Comparison of ENCODE assay signal across 14 cellular contexts in the genomic region with DNA sequence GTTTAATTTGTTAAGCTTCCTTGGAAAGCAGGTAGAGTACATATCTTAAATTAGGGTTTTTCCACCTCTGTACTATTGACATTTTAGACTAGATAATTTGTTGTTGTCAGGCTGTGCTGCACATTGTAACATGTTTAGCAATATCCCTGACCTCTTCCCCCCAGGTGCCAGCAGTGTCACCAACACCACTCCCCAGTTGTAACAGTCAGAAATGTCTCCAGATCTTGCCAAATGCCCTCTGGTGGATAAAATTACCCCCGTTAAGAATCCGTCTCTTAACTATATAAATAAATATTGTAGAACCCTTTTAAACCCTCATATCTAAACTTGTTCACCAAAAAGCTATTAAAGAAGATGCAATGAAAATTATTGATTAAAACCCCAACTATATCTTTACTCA.
"Had no signal": no experiment of that assay in that cellular context is flagged by ENCODE, and none has a peak within 500 bp of the region (broad histone marks: within the 10 kb centered on the region; RNA-seq: fewer than 3 reads in every experiment).

No MANE protein-coding gene starts in this region.

- DNase-seq: activated B cell treated with CpG ODN at 0.5 μM for 24 hours; activated CD4-positive, alpha-beta memory T cell treated with anti-CD3 and anti-CD28 coated beads for 36 hours; activated CD4-positive, alpha-beta T cell treated with anti-CD3 and anti-CD28 coated beads for 4 hours; activated gamma-delta T cell treated with Interleukin-2 at 50 U/mL for 16 hours; activated T-cell treated with anti-CD3 and anti-CD28 coated beads for 4 hours; kidney glomerular epithelial cell; left ventricle myocardium superior; occipital lobe; posterior cingulate gyrus; stimulated activated naive B cell treated with anti-CD40 and anti-IgM and Interleukin-4, amounts not matched to agents 10 μg/mL and 1 μg/mL and 100 μg/mL, for 72 hours had no signal

- H3K4me3 ChIP-seq: cardiac muscle cell had no signal

- H3K27ac ChIP-seq: cardiac muscle cell had no signal

- H3K36me3 ChIP-seq: cardiac muscle cell had no signal

- H3K27me3 ChIP-seq: cardiac muscle cell had no signal

- H3K4me1 Mint-ChIP-seq: activated B cell treated with CpG ODN at 0.5 μM for 24 hours; memory B cell; stimulated activated naive B cell treated with anti-CD40 and anti-IgM and Interleukin-4, amounts not matched to agents 10 μg/mL and 1 μg/mL and 100 μg/mL, for 72 hours had no signal

- H3K9me3 Mint-ChIP-seq: activated B cell treated with CpG ODN at 0.5 μM for 24 hours; activated CD4-positive, alpha-beta memory T cell treated with anti-CD3 and anti-CD28 coated beads for 36 hours; activated naive CD4-positive, alpha-beta T cell treated with anti-CD3 and anti-CD28 coated beads, Interleukin-2, amount 50 U/mL, for 72 hours; activated T-helper 1 cell treated with anti-CD3 and anti-CD28 coated beads, Interleukin-12 subunit alpha, Interleukin-12 subunit beta, Interleukin-2, Interleukin-4 antibody, amounts not matched to agents 30 ng/mL and 10 ng/mL and 1 ng/mL, durations not matched to agents 14 hours and 24 hours and 36 hours; memory B cell; stimulated activated naive B cell treated with anti-CD40 and anti-IgM and Interleukin-4, amounts not matched to agents 10 μg/mL and 1 μg/mL and 100 μg/mL, for 72 hours had no signal

- H3K36me3 Mint-ChIP-seq: activated CD4-positive, alpha-beta memory T cell treated with anti-CD3 and anti-CD28 coated beads for 36 hours; activated naive CD4-positive, alpha-beta T cell treated with anti-CD3 and anti-CD28 coated beads, Interleukin-2, amount 50 U/mL, for 72 hours; memory B cell; stimulated activated naive B cell treated with anti-CD40 and anti-IgM and Interleukin-4, amounts not matched to agents 10 μg/mL and 1 μg/mL and 100 μg/mL, for 72 hours had no signal

- H3K27ac Mint-ChIP-seq: activated B cell treated with CpG ODN at 0.5 μM for 24 hours; activated CD4-positive, alpha-beta memory T cell treated with anti-CD3 and anti-CD28 coated beads for 36 hours; activated naive CD4-positive, alpha-beta T cell treated with anti-CD3 and anti-CD28 coated beads, Interleukin-2, amount 50 U/mL, for 72 hours; activated T-helper 1 cell treated with anti-CD3 and anti-CD28 coated beads, Interleukin-12 subunit alpha, Interleukin-12 subunit beta, Interleukin-2, Interleukin-4 antibody, amounts not matched to agents 30 ng/mL and 10 ng/mL and 1 ng/mL, durations not matched to agents 14 hours and 24 hours and 36 hours; memory B cell; stimulated activated naive B cell treated with anti-CD40 and anti-IgM and Interleukin-4, amounts not matched to agents 10 μg/mL and 1 μg/mL and 100 μg/mL, for 72 hours had no signal

- ATAC-seq: activated naive CD4-positive, alpha-beta T cell treated with anti-CD3 and anti-CD28 coated beads, Interleukin-2, amount 50 U/mL, for 72 hours; left ventricle myocardium superior; stimulated activated naive B cell treated with anti-CD40 and anti-IgM and Interleukin-4, amounts not matched to agents 10 μg/mL and 1 μg/mL and 100 μg/mL, for 72 hours had no signal

- H3K4me3 Mint-ChIP-seq: activated B cell treated with CpG ODN at 0.5 μM for 24 hours; activated CD4-positive, alpha-beta memory T cell treated with anti-CD3 and anti-CD28 coated beads for 36 hours; activated T-helper 1 cell treated with anti-CD3 and anti-CD28 coated beads, Interleukin-12 subunit alpha, Interleukin-12 subunit beta, Interleukin-2, Interleukin-4 antibody, amounts not matched to agents 30 ng/mL and 10 ng/mL and 1 ng/mL, durations not matched to agents 14 hours and 24 hours and 36 hours; memory B cell; stimulated activated naive B cell treated with anti-CD40 and anti-IgM and Interleukin-4, amounts not matched to agents 10 μg/mL and 1 μg/mL and 100 μg/mL, for 72 hours had no signal
